ENCODE assay signal across 23 cellular contexts in genomic region chr10:4781955-4782354, GRCh38.
"Had no signal": no experiment of that assay in that cellular context is flagged by ENCODE, and none has a peak within 500 bp of the region (broad histone marks: within the 10 kb centered on the region; RNA-seq: fewer than 3 reads in every experiment).

No MANE protein-coding gene starts in this region.

- H3K9me3 ChIP-seq: esophagus squamous epithelium, suprapubic skin, vagina had no signal

- H3K4me1 Mint-ChIP-seq: activated B cell treated with CpG ODN at 0.5 μM for 24 hours; activated naive CD8-positive, alpha-beta T cell treated with anti-CD3 and anti-CD28 coated beads, Interleukin-2, amount 10 ng/mL, durations not matched to agents 7 days and 5 days; central memory CD8-positive, alpha-beta T cell had no signal

- H3K27me3 ChIP-seq: brain microvascular endothelial cell, suprapubic skin, vagina had no signal

- H3K4me3 ChIP-seq: esophagus squamous epithelium, suprapubic skin, vagina had no signal

- H3K4me3 Mint-ChIP-seq: activated B cell treated with CpG ODN at 0.5 μM for 24 hours; activated CD4-positive, alpha-beta memory T cell treated with anti-CD3 and anti-CD28 coated beads for 36 hours; activated naive CD8-positive, alpha-beta T cell treated with anti-CD3 and anti-CD28 coated beads, Interleukin-2, amount 10 ng/mL, durations not matched to agents 7 days and 5 days; activated T-helper 17 cell treated with anti-CD3 and anti-CD28 coated beads, Interleukin-2, amount 50 U/mL, for 72 hours; central memory CD8-positive, alpha-beta T cell; memory B cell had no signal

- H3K27ac ChIP-seq: brain microvascular endothelial cell, esophagus squamous epithelium, suprapubic skin, vagina had no signal

- DNase-seq: activated B cell treated with CpG ODN at 0.5 μM for 24 hours; activated CD4-positive, alpha-beta memory T cell treated with anti-CD3 and anti-CD28 coated beads for 36 hours; activated CD4-positive, alpha-beta T cell treated with anti-CD3 and anti-CD28 coated beads for 4 hours; activated naive CD4-positive, alpha-beta T cell treated with Interleukin-2 at 50 U/mL for 16 hours; activated naive CD8-positive, alpha-beta T cell treated with anti-CD3 and anti-CD28 coated beads, Interleukin-2, amount 10 ng/mL, durations not matched to agents 7 days and 5 days; activated T-cell treated with anti-CD3 and anti-CD28 coated beads, Interleukin-2, amount 50 U/mL, for 1 hour; brain microvascular endothelial cell; cortex of kidney; esophagus squamous epithelium; foreskin fibroblast; hypothalamus; left ventricle myocardium superior; occipital lobe; right cardiac atrium; stimulated activated naive CD8-positive, alpha-beta T cell treated with anti-CD3 and anti-CD28 coated beads, Interleukin-15, Interleukin-2, amounts not matched to agents 100 U/mL and 50 U/mL, for 24 hours; T-helper 1 cell; T-helper 9 cell had no signal

- H3K36me3 Mint-ChIP-seq: activated CD4-positive, alpha-beta memory T cell treated with anti-CD3 and anti-CD28 coated beads for 36 hours; activated naive CD8-positive, alpha-beta T cell treated with anti-CD3 and anti-CD28 coated beads, Interleukin-2, amount 10 ng/mL, durations not matched to agents 7 days and 5 days; memory B cell had no signal

- H3K27me3 Mint-ChIP-seq: progenitor cell of endocrine pancreas had no signal

- H3K9me3 Mint-ChIP-seq: activated B cell treated with CpG ODN at 0.5 μM for 24 hours; activated CD4-positive, alpha-beta memory T cell treated with anti-CD3 and anti-CD28 coated beads for 36 hours; activated naive CD8-positive, alpha-beta T cell treated with anti-CD3 and anti-CD28 coated beads, Interleukin-2, amount 10 ng/mL, durations not matched to agents 7 days and 5 days; activated T-helper 17 cell treated with anti-CD3 and anti-CD28 coated beads, Interleukin-2, amount 50 U/mL, for 72 hours; central memory CD8-positive, alpha-beta T cell; memory B cell had no signal

- H3K27ac Mint-ChIP-seq: activated B cell treated with CpG ODN at 0.5 μM for 24 hours; activated CD4-positive, alpha-beta memory T cell treated with anti-CD3 and anti-CD28 coated beads for 36 hours; activated naive CD8-positive, alpha-beta T cell treated with anti-CD3 and anti-CD28 coated beads, Interleukin-2, amount 10 ng/mL, durations not matched to agents 7 days and 5 days; activated T-helper 17 cell treated with anti-CD3 and anti-CD28 coated beads, Interleukin-2, amount 50 U/mL, for 72 hours; memory B cell; progenitor cell of endocrine pancreas had no signal

- ATAC-seq: activated T-helper 17 cell treated with anti-CD3 and anti-CD28 coated beads, Interleukin-2, amount 50 U/mL, for 72 hours; left ventricle myocardium superior; right cardiac atrium; stimulated activated naive CD8-positive, alpha-beta T cell treated with anti-CD3 and anti-CD28 coated beads, Interleukin-15, Interleukin-2, amounts not matched to agents 100 U/mL and 50 U/mL, for 24 hours had no signal

- H3K36me3 ChIP-seq: brain microvascular endothelial cell, esophagus squamous epithelium, suprapubic skin, vagina had no signal
